Comparison of ENCODE assay signal across 23 cellular contexts in genomic region chr10:48685731-48686130, GRCh38. TPM values are rescaled to one million over a fixed set of nuclear protein-coding genes. Genes with fewer than 3 reads are reported as not detected.
DNase-seq lines count a peak whose midpoint lies in the region; ATAC-seq and TF ChIP-seq lines count a peak whose summit lies in the region.
"Had no signal": no experiment of that assay in that cellular context is flagged by ENCODE, and none has a peak within 500 bp of the region (broad histone marks: within the 10 kb centered on the region; RNA-seq: fewer than 3 reads in every experiment).

No MANE protein-coding gene starts in this region.

- H3K27ac ChIP-seq in CD8-positive, alpha-beta T cell (ENCODE audit: low read depth, low read length): no peak overlapping the region
- H3K27ac ChIP-seq: cardiac muscle cell, KMS-11 had no signal

- peak overlapping the region; percentile 15 for H3K4me3 Mint-ChIP-seq in CD8-positive, alpha-beta T cell
- H3K4me3 Mint-ChIP-seq in IgD-negative memory B cell: peak overlapping the region; percentile 95 to 100 (median 96)
- peak overlapping the region; percentile 84 for H3K4me3 Mint-ChIP-seq in dendritic cell treated with granulocyte-macrophage colony-stimulating factor and Interleukin-4, amounts not matched to agents 40 ng/mL and 50 ng/mL, for 4 days
- peak overlapping the region; percentile 91 to 93 for H3K4me3 Mint-ChIP-seq in stimulated activated naive B cell treated with anti-CD40 and anti-IgM and Interleukin-4, amounts not matched to agents 10 μg/mL and 1 μg/mL and 100 μg/mL, for 72 hours
- H3K4me3 Mint-ChIP-seq: activated CD8-positive, alpha-beta T cell treated with anti-CD3 and anti-CD28 coated beads, Interleukin-2, amount 10 ng/mL, durations not matched to agents 7 days and 5 days; activated T-cell treated with anti-CD3 and anti-CD28 coated beads, Interleukin-2, amount 50 U/mL, for 24 hours; nephron progenitor cell had no signal

- H3K9me3 ChIP-seq in CD8-positive, alpha-beta T cell (ENCODE audit: low read length): no peaks in the 10 kb centered on the region

- peaks cover 12% of the 10 kb centered on the region for H3K27me3 Mint-ChIP-seq in CD8-positive, alpha-beta T cell (ENCODE audit: low read depth)
- H3K27me3 Mint-ChIP-seq in IgD-negative memory B cell: no peaks in the 10 kb centered on the region
- H3K27me3 Mint-ChIP-seq in dendritic cell treated with granulocyte-macrophage colony-stimulating factor and Interleukin-4, amounts not matched to agents 40 ng/mL and 50 ng/mL, for 4 days: no peaks in the 10 kb centered on the region
- no peaks in the 10 kb centered on the region for H3K27me3 Mint-ChIP-seq in stimulated activated naive B cell treated with anti-CD40 and anti-IgM and Interleukin-4, amounts not matched to agents 10 μg/mL and 1 μg/mL and 100 μg/mL, for 72 hours

- POLR2A ChIA-PET in CD8-positive, alpha-beta T cell (lab: Charles Lee): no interaction called here

- H3K9me3 Mint-ChIP-seq in CD8-positive, alpha-beta T cell: no peaks in the 10 kb centered on the region
- H3K9me3 Mint-ChIP-seq in IgD-negative memory B cell: peaks cover 0 to 2% (median 0%) of the 10 kb centered on the region in 3 donors
- H3K9me3 Mint-ChIP-seq in dendritic cell treated with granulocyte-macrophage colony-stimulating factor and Interleukin-4, amounts not matched to agents 40 ng/mL and 50 ng/mL, for 4 days: no peaks in the 10 kb centered on the region
- H3K9me3 Mint-ChIP-seq in stimulated activated naive B cell treated with anti-CD40 and anti-IgM and Interleukin-4, amounts not matched to agents 10 μg/mL and 1 μg/mL and 100 μg/mL, for 72 hours: no peaks in the 10 kb centered on the region
- H3K9me3 Mint-ChIP-seq: activated T-cell treated with anti-CD3 and anti-CD28 coated beads, Interleukin-2, amount 50 U/mL, for 24 hours had no signal

- ATAC-seq in CD8-positive, alpha-beta T cell: no peak
- no peak for ATAC-seq in stimulated activated naive B cell treated with anti-CD40 and anti-IgM and Interleukin-4, amounts not matched to agents 10 μg/mL and 1 μg/mL and 100 μg/mL, for 72 hours (replicated peaks)
- ATAC-seq: activated CD8-positive, alpha-beta T cell treated with anti-CD3 and anti-CD28 coated beads, Interleukin-2, amount 10 ng/mL, durations not matched to agents 7 days and 5 days; left colon had no signal

- intact Hi-C loops in CD8-positive, alpha-beta T cell (cut with DNase I, micrococcal nuclease): no loop called here
- intact Hi-C loops in dendritic cell treated with granulocyte-macrophage colony-stimulating factor and Interleukin-4, amounts not matched to agents 40 ng/mL and 50 ng/mL, for 4 days (cut with micrococcal nuclease): no loop called here

- no peaks in the 10 kb centered on the region for H3K36me3 ChIP-seq in CD8-positive, alpha-beta T cell (ENCODE audit: insufficient read depth, low read length)
- H3K36me3 ChIP-seq: cardiac muscle cell had no signal

- peaks cover 3% of the 10 kb centered on the region for H3K27me3 ChIP-seq in CD8-positive, alpha-beta T cell (ENCODE audit: insufficient read depth, low read length)
- H3K27me3 ChIP-seq: cardiac muscle cell had no signal

- no peak for TF ChIP-seq CTCF in CD8-positive, alpha-beta T cell (IDR thresholded peaks at IDR 0.05)

- H3K4me3 ChIP-seq in CD8-positive, alpha-beta T cell (ENCODE audit: low read depth, low read length): no peak overlapping the region
- H3K4me3 ChIP-seq: cardiac muscle cell had no signal

- DNase-seq in CD8-positive, alpha-beta T cell: no peak
- no peak for DNase-seq in stimulated activated naive B cell treated with anti-CD40 and anti-IgM and Interleukin-4, amounts not matched to agents 10 μg/mL and 1 μg/mL and 100 μg/mL, for 72 hours
- DNase-seq in OCI-M2 (lab: John Stamatoyannopoulos, UW; ENCODE audit: unreplicated experiment) (no peak), HUDEP-2 (lab: John Stamatoyannopoulos, UW; ENCODE audit: unreplicated experiment in 76 of 76) (no peak), kidney glomerular epithelial cell (lab: John Stamatoyannopoulos, UW) (no peak)
- DNase-seq: activated CD4-positive, alpha-beta T cell treated with anti-CD3 and anti-CD28 coated beads for 1 hour; activated CD8-positive, alpha-beta T cell treated with anti-CD3 and anti-CD28 coated beads, Interleukin-2, amount 10 ng/mL, durations not matched to agents 7 days and 5 days; activated naive CD4-positive, alpha-beta T cell treated with Interleukin-2 at 50 U/mL for 16 hours; activated T-cell treated with anti-CD3 and anti-CD28 coated beads, Interleukin-2, amount 50 U/mL, for 24 hours; dermis blood vessel endothelial cell; glutamatergic neuron; midbrain; NCI-H1694; nephron progenitor cell; Right ventricle myocardium superior; stimulated activated CD4-positive, alpha-beta T cell treated with anti-CD3 and anti-CD28 coated beads, Interleukin-2, amount 100 ng/mL, for 24 hours; stimulated activated naive CD4-positive, alpha-beta T cell treated with Interleukin-2 at 50 U/mL for 16 hours; trophoblast cell had no signal

- H3K27ac Mint-ChIP-seq in CD8-positive, alpha-beta T cell: no peak overlapping the region
- H3K27ac Mint-ChIP-seq in IgD-negative memory B cell: peak overlapping the region; percentile 98 to 99 (median 99)
- peak overlapping the region; percentile 98 for H3K27ac Mint-ChIP-seq in dendritic cell treated with granulocyte-macrophage colony-stimulating factor and Interleukin-4, amounts not matched to agents 40 ng/mL and 50 ng/mL, for 4 days
- H3K27ac Mint-ChIP-seq in stimulated activated naive B cell treated with anti-CD40 and anti-IgM and Interleukin-4, amounts not matched to agents 10 μg/mL and 1 μg/mL and 100 μg/mL, for 72 hours: peak overlapping the region; percentile 98
- H3K27ac Mint-ChIP-seq: activated CD8-positive, alpha-beta T cell treated with anti-CD3 and anti-CD28 coated beads, Interleukin-2, amount 10 ng/mL, durations not matched to agents 7 days and 5 days; activated T-cell treated with anti-CD3 and anti-CD28 coated beads, Interleukin-2, amount 50 U/mL, for 24 hours; nephron progenitor cell had no signal

- CTCF ChIA-PET in CD8-positive, alpha-beta T cell (lab: Charles Lee): no interaction called here

- no peaks in the 10 kb centered on the region for H3K4me1 Mint-ChIP-seq in CD8-positive, alpha-beta T cell (ENCODE audit: low read depth)
- peaks cover 46 to 59% (median 53%) of the 10 kb centered on the region in 3 donors for H3K4me1 Mint-ChIP-seq in IgD-negative memory B cell
- peaks cover 54% of the 10 kb centered on the region for H3K4me1 Mint-ChIP-seq in dendritic cell treated with granulocyte-macrophage colony-stimulating factor and Interleukin-4, amounts not matched to agents 40 ng/mL and 50 ng/mL, for 4 days (ENCODE audit: low read depth)
- peaks cover 38 to 66% of the 10 kb centered on the region in 2 donors for H3K4me1 Mint-ChIP-seq in stimulated activated naive B cell treated with anti-CD40 and anti-IgM and Interleukin-4, amounts not matched to agents 10 μg/mL and 1 μg/mL and 100 μg/mL, for 72 hours
- H3K4me1 Mint-ChIP-seq: nephron progenitor cell had no signal

- H3K36me3 Mint-ChIP-seq in CD8-positive, alpha-beta T cell: no peaks in the 10 kb centered on the region
- H3K36me3 Mint-ChIP-seq in IgD-negative memory B cell: peaks cover 9% of the 10 kb centered on the region
- peaks cover 47% of the 10 kb centered on the region for H3K36me3 Mint-ChIP-seq in dendritic cell treated with granulocyte-macrophage colony-stimulating factor and Interleukin-4, amounts not matched to agents 40 ng/mL and 50 ng/mL, for 4 days (ENCODE audit: low read depth)
- peaks cover 40 to 50% of the 10 kb centered on the region in 2 donors for H3K36me3 Mint-ChIP-seq in stimulated activated naive B cell treated with anti-CD40 and anti-IgM and Interleukin-4, amounts not matched to agents 10 μg/mL and 1 μg/mL and 100 μg/mL, for 72 hours

- H3K4me1 ChIP-seq in CD8-positive, alpha-beta T cell (ENCODE audit: insufficient read depth, low read length): no peaks in the 10 kb centered on the region

RNA-seq across cellular contexts. Expression of gene WDFY4, which starts 1.1 kb away (rescaled TPM):
- 1 to 10 TPM; 1.9 to 2.0 TPM for total RNA-seq in CD8-positive, alpha-beta T cell
- 78.7 TPM for polyA plus RNA-seq in IgD-negative memory B cell
- total RNA-seq: cardiac muscle cell had no signal
- polyA plus RNA-seq: cardiac muscle cell had no signal

Comparison
In these comparisons a context has a peak if more than half of its experiments do, and no peak if none do; other contexts are left out.
1. H3K4me3 Mint-ChIP-seq: peak in every context shown above with its lines; median percentile 96 in IgD-negative memory B cell; 92 in stimulated activated naive B cell treated with anti-CD40 and anti-IgM and Interleukin-4, amounts not matched to agents 10 μg/mL and 1 μg/mL and 100 μg/mL, for 72 hours; 84 in dendritic cell treated with granulocyte-macrophage colony-stimulating factor and Interleukin-4, amounts not matched to agents 40 ng/mL and 50 ng/mL, for 4 days; 15 in CD8-positive, alpha-beta T cell.